Comparison of ENCODE assay signal across 11 cellular contexts in the genomic region with DNA sequence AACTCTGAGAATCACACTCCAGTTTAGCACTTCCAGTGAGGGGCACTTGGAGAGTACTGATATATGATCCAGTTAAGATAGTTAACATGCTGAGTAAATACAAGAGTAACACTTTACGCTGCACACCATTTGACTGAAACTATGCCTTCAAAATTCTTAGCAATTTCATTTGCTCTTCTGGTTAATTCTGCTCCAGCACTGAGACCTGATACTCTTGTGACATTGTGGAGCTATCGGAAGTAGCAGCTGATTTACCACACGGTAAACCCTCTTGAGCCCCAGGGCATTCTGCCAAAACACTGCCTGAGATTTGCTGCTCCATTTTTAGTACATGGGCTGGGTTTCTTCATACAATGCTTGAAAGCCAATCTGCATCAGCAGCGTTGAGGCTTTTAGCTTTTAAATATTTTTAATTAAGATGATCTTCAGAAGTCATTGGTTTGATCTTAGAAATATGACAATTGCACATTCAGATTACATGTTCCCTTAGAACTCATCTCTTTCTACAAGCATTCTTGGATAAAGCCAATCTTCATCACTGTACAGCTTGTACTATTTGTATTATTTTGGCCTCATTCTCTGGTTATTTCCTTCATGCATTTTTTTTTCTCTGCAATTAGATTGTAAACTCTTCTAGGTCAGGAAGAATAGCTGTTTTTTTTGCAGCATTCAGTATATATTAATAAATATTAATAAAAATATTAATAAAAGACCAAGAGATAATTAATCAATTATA.
DNase-seq lines count a peak whose midpoint lies in the region; ATAC-seq lines count a peak whose summit lies in the region.
"Had no signal": no experiment of that assay in that cellular context is flagged by ENCODE, and none has a peak within 500 bp of the region (broad histone marks: within the 10 kb centered on the region; RNA-seq: fewer than 3 reads in every experiment).

No MANE protein-coding gene starts in this region.

- ATAC-seq in GM18502 (IDR thresholded peaks at IDR 0.05; ENCODE audit: poor library complexity, unreplicated experiment), result peak; percentile 78
- ATAC-seq in HG02642 (IDR thresholded peaks at IDR 0.05; ENCODE audit: poor library complexity, unreplicated experiment), result peak; percentile 70
- ATAC-seq in HG02973 (IDR thresholded peaks at IDR 0.05; ENCODE audit: unreplicated experiment), result no peak
- ATAC-seq: GM12878 had no signal

- DNase-seq in NCI-H524 (lab: John Stamatoyannopoulos, UW), result peak; percentile 82 to 90
- DNase-seq in left kidney (ENCODE audit: low read depth, low spot score), result peak; percentile 75
- no peak for DNase-seq in hepatic stellate cell (ENCODE audit: low spot score)
- DNase-seq in occipital lobe (lab: John Stamatoyannopoulos, UW), result no peak
- DNase-seq in NCI-H1694 treated with DMSO at 0.1 percent for 48 hours (lab: John Stamatoyannopoulos, UW), result no peak
- DNase-seq: NCI-H146; stimulated activated CD4-positive, alpha-beta T cell treated with anti-CD3 and anti-CD28 coated beads, Interleukin-12 subunit alpha, Interleukin-12 subunit beta, amount 100 ng/mL, for 4 hours had no signal

Comparison
In these comparisons a context has a peak if more than half of its experiments do, and no peak if none do; other contexts are left out.
1. DNase-seq: peak in NCI-H524 (2 of 2) and left kidney (single experiment); none in hepatic stellate cell (single experiment), occipital lobe (single experiment) and NCI-H1694 treated with DMSO at 0.1 percent for 48 hours (single experiment).